25 cellular contexts compared by ENCODE assay signal in genomic region chr2:11861044-11861443, GRCh38.
DNase-seq lines count a peak whose midpoint lies in the region; ATAC-seq lines count a peak whose summit lies in the region.
"Had no signal": no experiment of that assay in that cellular context is flagged by ENCODE, and none has a peak within 500 bp of the region (broad histone marks: within the 10 kb centered on the region; RNA-seq: fewer than 3 reads in every experiment).

No MANE protein-coding gene starts in this region.

- H3K9me3 Mint-ChIP-seq in stimulated activated memory B cell treated with anti-CD40 and anti-IgM and Interleukin-4, amounts not matched to agents 10 μg/mL and 1 μg/mL and 100 μg/mL, for 72 hours = peaks cover 7% of the 10 kb centered on the region
- H3K9me3 Mint-ChIP-seq in stimulated activated effector memory CD8-positive, alpha-beta T cell treated with anti-CD3 and anti-CD28 coated beads, Interleukin-12 subunit alpha, Interleukin-12 subunit beta, amount 100 ng/mL, for 72 hours = no peaks in the 10 kb centered on the region

- no peaks in the 10 kb centered on the region for H3K27me3 Mint-ChIP-seq in stimulated activated memory B cell treated with anti-CD40 and anti-IgM and Interleukin-4, amounts not matched to agents 10 μg/mL and 1 μg/mL and 100 μg/mL, for 72 hours
- H3K27me3 Mint-ChIP-seq: type B pancreatic cell had no signal

- H3K4me1 Mint-ChIP-seq in stimulated activated memory B cell treated with anti-CD40 and anti-IgM and Interleukin-4, amounts not matched to agents 10 μg/mL and 1 μg/mL and 100 μg/mL, for 72 hours = peaks cover 76% of the 10 kb centered on the region
- peaks cover 10% of the 10 kb centered on the region for H3K4me1 Mint-ChIP-seq in stimulated activated effector memory CD8-positive, alpha-beta T cell treated with anti-CD3 and anti-CD28 coated beads, Interleukin-12 subunit alpha, Interleukin-12 subunit beta, amount 100 ng/mL, for 72 hours

- H3K36me3 Mint-ChIP-seq in stimulated activated memory B cell treated with anti-CD40 and anti-IgM and Interleukin-4, amounts not matched to agents 10 μg/mL and 1 μg/mL and 100 μg/mL, for 72 hours = peaks cover 6% of the 10 kb centered on the region
- no peaks in the 10 kb centered on the region for H3K36me3 Mint-ChIP-seq in stimulated activated effector memory CD8-positive, alpha-beta T cell treated with anti-CD3 and anti-CD28 coated beads, Interleukin-12 subunit alpha, Interleukin-12 subunit beta, amount 100 ng/mL, for 72 hours
- H3K36me3 Mint-ChIP-seq: activated CD8-positive, alpha-beta memory T cell treated with anti-CD3 and anti-CD28 coated beads, Interleukin-2, amount 10 ng/mL, durations not matched to agents 7 days and 5 days had no signal

- peak; percentile 32 for DNase-seq in activated CD8-positive, alpha-beta memory T cell treated with anti-CD3 and anti-CD28 coated beads for 24 hours
- no peak for DNase-seq in activated CD8-positive, alpha-beta memory T cell treated with anti-CD3 and anti-CD28 coated beads, Interleukin-2, amount 50 U/mL, for 48 hours
- DNase-seq in dedifferentiated amniotic fluid mesenchymal stem cell (ENCODE audit: extremely low spot score) = no peak
- DNase-seq in stimulated activated effector memory CD8-positive, alpha-beta T cell treated with anti-CD3 and anti-CD28 coated beads, Interleukin-12 subunit alpha, Interleukin-12 subunit beta, amount 100 ng/mL, for 72 hours (ENCODE audit: low spot score in 2 of 2) = no peak
- DNase-seq: activated CD4-positive, alpha-beta T cell treated with anti-CD3 and anti-CD28 coated beads, Interleukin-2, amount 10 ng/mL, durations not matched to agents 24 days and 14 days; activated CD8-positive, alpha-beta memory T cell treated with anti-CD3 and anti-CD28 coated beads, Interleukin-2, amount 10 ng/mL, durations not matched to agents 7 days and 5 days; activated naive CD4-positive, alpha-beta T cell treated with anti-CD3 and anti-CD28 coated beads, Interleukin-2, amount 50 U/mL, for 16 hours; AML-193; foreskin keratinocyte; GDM1; H7; heart right ventricle; left cardiac atrium; NCI-H1092 treated with DMSO at 0.1 percent for 48 hours; NCI-H187 treated with DMSO at 0.1 percent for 48 hours; NCI-H526; nucleus accumbens had no signal

- peak overlapping the region; percentile 21 for H3K27ac Mint-ChIP-seq in stimulated activated memory B cell treated with anti-CD40 and anti-IgM and Interleukin-4, amounts not matched to agents 10 μg/mL and 1 μg/mL and 100 μg/mL, for 72 hours
- H3K27ac Mint-ChIP-seq in stimulated activated effector memory CD8-positive, alpha-beta T cell treated with anti-CD3 and anti-CD28 coated beads, Interleukin-12 subunit alpha, Interleukin-12 subunit beta, amount 100 ng/mL, for 72 hours = no peak overlapping the region
- H3K27ac Mint-ChIP-seq: activated CD4-positive, alpha-beta T cell treated with anti-CD3 and anti-CD28 coated beads, Interleukin-2, amount 10 ng/mL, durations not matched to agents 24 days and 14 days; activated CD8-positive, alpha-beta memory T cell treated with anti-CD3 and anti-CD28 coated beads, Interleukin-2, amount 10 ng/mL, durations not matched to agents 7 days and 5 days; activated T-helper 1 cell treated with anti-CD3 and anti-CD28 coated beads, Interleukin-12 subunit alpha, Interleukin-12 subunit beta, Interleukin-2, Interleukin-4 antibody, amounts not matched to agents 30 ng/mL and 10 ng/mL and 1 ng/mL, durations not matched to agents 14 hours and 24 hours and 36 hours; T-helper 2 cell treated with Interferon-gamma antibody and Interleukin-4, amounts not matched to agents 5 μg/mL and 100 μg/mL, for 36 hours; type B pancreatic cell had no signal

- H3K4me3 Mint-ChIP-seq in stimulated activated memory B cell treated with anti-CD40 and anti-IgM and Interleukin-4, amounts not matched to agents 10 μg/mL and 1 μg/mL and 100 μg/mL, for 72 hours = no peak overlapping the region
- no peak overlapping the region for H3K4me3 Mint-ChIP-seq in stimulated activated effector memory CD8-positive, alpha-beta T cell treated with anti-CD3 and anti-CD28 coated beads, Interleukin-12 subunit alpha, Interleukin-12 subunit beta, amount 100 ng/mL, for 72 hours
- H3K4me3 Mint-ChIP-seq: activated CD4-positive, alpha-beta T cell treated with anti-CD3 and anti-CD28 coated beads, Interleukin-2, amount 10 ng/mL, durations not matched to agents 24 days and 14 days; activated CD8-positive, alpha-beta memory T cell treated with anti-CD3 and anti-CD28 coated beads, Interleukin-2, amount 10 ng/mL, durations not matched to agents 7 days and 5 days; activated T-helper 1 cell treated with anti-CD3 and anti-CD28 coated beads, Interleukin-12 subunit alpha, Interleukin-12 subunit beta, Interleukin-2, Interleukin-4 antibody, amounts not matched to agents 30 ng/mL and 10 ng/mL and 1 ng/mL, durations not matched to agents 14 hours and 24 hours and 36 hours; T-helper 2 cell treated with Interferon-gamma antibody and Interleukin-4, amounts not matched to agents 5 μg/mL and 100 μg/mL, for 36 hours; type B pancreatic cell had no signal

- peak; percentile 40 for ATAC-seq in HG02610 (IDR thresholded peaks at IDR 0.05; ENCODE audit: unreplicated experiment)
- peak; percentile 31 for ATAC-seq in HG03565 (IDR thresholded peaks at IDR 0.05; ENCODE audit: unreplicated experiment)
- ATAC-seq in stimulated activated memory B cell treated with anti-CD40 and anti-IgM and Interleukin-4, amounts not matched to agents 10 μg/mL and 1 μg/mL and 100 μg/mL, for 72 hours = no peak
- no peak for ATAC-seq in GM21526 (IDR thresholded peaks at IDR 0.05; ENCODE audit: low FRiP score, unreplicated experiment)
- no peak for ATAC-seq in stimulated activated effector memory CD8-positive, alpha-beta T cell treated with anti-CD3 and anti-CD28 coated beads, Interleukin-12 subunit alpha, Interleukin-12 subunit beta, amount 100 ng/mL, for 72 hours
- ATAC-seq: activated CD8-positive, alpha-beta memory T cell treated with anti-CD3 and anti-CD28 coated beads, Interleukin-2, amount 10 ng/mL, durations not matched to agents 7 days and 5 days; esophagus mucosa; foreskin keratinocyte; heart right ventricle; left cardiac atrium had no signal

Comparison
In these comparisons a context has a peak if more than half of its experiments do, and no peak if none do; other contexts are left out.
1. ATAC-seq: peak in HG02610 (single experiment) and HG03565 (single experiment); none in stimulated activated memory B cell treated with anti-CD40 and anti-IgM and Interleukin-4, amounts not matched to agents 10 μg/mL and 1 μg/mL and 100 μg/mL, for 72 hours (single experiment), GM21526 (single experiment) and stimulated activated effector memory CD8-positive, alpha-beta T cell treated with anti-CD3 and anti-CD28 coated beads, Interleukin-12 subunit alpha, Interleukin-12 subunit beta, amount 100 ng/mL, for 72 hours (single experiment).